Comparison of ENCODE assay signal across 25 cellular contexts in the genomic region with DNA sequence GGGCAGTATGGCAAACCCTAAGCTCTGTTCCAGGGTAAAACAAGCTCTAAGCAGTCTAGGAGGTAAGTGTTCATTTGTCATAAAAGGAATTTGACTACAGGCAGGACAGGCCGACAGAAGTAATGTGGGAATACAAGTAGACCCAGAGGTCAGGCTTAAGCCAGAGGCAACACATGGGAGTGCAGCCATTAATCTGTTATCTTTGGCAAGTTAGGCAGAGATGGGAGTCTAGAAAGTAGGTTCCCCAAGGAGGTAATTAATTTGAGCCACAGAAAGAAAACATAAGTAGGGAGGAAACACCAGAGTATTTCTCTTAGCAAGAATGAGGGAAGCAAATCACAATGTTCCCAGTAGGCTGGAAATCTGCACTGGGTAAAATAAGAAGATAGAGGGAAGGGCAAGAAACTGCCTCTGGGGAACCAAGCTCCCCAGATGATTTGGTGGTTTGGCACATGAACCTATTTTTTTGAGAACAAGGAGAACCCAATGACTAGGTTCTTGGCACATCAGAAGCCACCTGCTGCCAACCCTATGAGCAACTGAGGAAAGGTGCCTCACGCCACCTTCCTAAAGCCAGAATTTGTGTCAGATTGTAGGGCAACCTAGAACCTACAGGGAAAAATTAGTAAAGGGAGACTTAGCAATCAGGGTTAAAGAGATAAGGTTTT.
DNase-seq lines count a peak whose midpoint lies in the region; ATAC-seq and TF ChIP-seq lines count a peak whose summit lies in the region.
"Had no signal": no experiment of that assay in that cellular context is flagged by ENCODE, and none has a peak within 500 bp of the region (broad histone marks: within the 10 kb centered on the region; RNA-seq: fewer than 3 reads in every experiment).

No MANE protein-coding gene starts in this region.

- ATAC-seq in aorta (ENCODE audit: low FRiP score): peak; percentile 59
- ATAC-seq: activated T-cell treated with anti-CD3 and anti-CD28 coated beads, Interleukin-2, amount 50 U/mL, for 72 hours; body of pancreas; CD8-positive, alpha-beta T cell; foreskin keratinocyte; heart right ventricle; left colon had no signal

- DNase-seq in G401 (ENCODE audit: low spot score): peak; percentile 2
- DNase-seq in adipocyte (ENCODE audit: low read depth): peak; percentile 6
- peak; percentile 55 for DNase-seq in kidney glomerular epithelial cell (lab: John Stamatoyannopoulos, UW)
- no peak for DNase-seq in aorta
- no peak for DNase-seq in GM10266 (ENCODE audit: extremely low spot score)
- no peak for DNase-seq in activated effector memory CD4-positive, alpha-beta T cell treated with Interleukin-2 at 50 U/mL for 16 hours
- no peak for DNase-seq in amniotic stem cell (lab: John Stamatoyannopoulos, UW)
- DNase-seq: activated CD4-positive, alpha-beta T cell treated with anti-CD3 and anti-CD28 coated beads, Interleukin-2, amount 10 ng/mL, durations not matched to agents 7 days and 5 days; activated T-cell treated with anti-CD3 and anti-CD28 coated beads, Interleukin-2, amount 50 U/mL, for 72 hours; body of pancreas; CD8-positive, alpha-beta T cell; erythroblast; foreskin keratinocyte; heart right ventricle; KBM-7; left colon; mesenchymal stem cell; MV-4-11; NCI-H526; occipital lobe; retina; RPMI8226; SK-N-SH; stimulated activated naive CD4-positive, alpha-beta T cell treated with Interleukin-2 at 50 U/mL for 16 hours had no signal

- no peak for TF ChIP-seq CTCF in GM10266 (IDR thresholded peaks at IDR 0.05; ENCODE audit: control insufficient read depth, insufficient read depth, low read depth, missing control alignments)

- H3K36me3 ChIP-seq in adipocyte (ENCODE audit: control insufficient read depth, insufficient read depth, low read length, severe bottlenecking) (no peaks in the 10 kb centered on the region), aorta (ENCODE audit: control insufficient read depth in 1 of 2, insufficient read depth in 2 of 2, low read length in 1 of 2) (no peaks in the 10 kb centered on the region)
- H3K36me3 ChIP-seq: heart right ventricle, thoracic aorta had no signal

- in situ Hi-C loops in G401 (cut with HindIII; ENCODE audit: low sequenced_read_pairs): no loop called here

- H3K9ac ChIP-seq in adipocyte (ENCODE audit: low read length): no peak overlapping the region
- H3K9ac ChIP-seq: SK-N-SH had no signal

- no peaks in the 10 kb centered on the region for H3K27me3 ChIP-seq in adipocyte (replicated peaks; ENCODE audit: control insufficient read depth, insufficient read depth, low read length)
- no peaks in the 10 kb centered on the region for H3K27me3 ChIP-seq in aorta (ENCODE audit: control insufficient read depth in 1 of 2, insufficient read depth in 2 of 2, low read length in 1 of 2)
- H3K27me3 ChIP-seq: body of pancreas, foreskin keratinocyte, heart right ventricle had no signal

- 7 to 13% methylated on average over 2 of the region's 2 CpGs for WGBS in aorta, 2 donors

- intact Hi-C loops in aorta (cut with DNase I): no loop called here

- H3K4me1 ChIP-seq in adipocyte (ENCODE audit: control insufficient read depth, insufficient read depth, low read length) (no peaks in the 10 kb centered on the region), aorta (ENCODE audit: control insufficient read depth in 1 of 2, insufficient read depth in 2 of 2, low read length in 2 of 2) (peaks cover 4 to 11% of the 10 kb centered on the region in 2 donors)
- H3K4me1 ChIP-seq: body of pancreas, heart right ventricle had no signal

- H3K9me3 ChIP-seq in adipocyte (ENCODE audit: control insufficient read depth, low read length) (no peaks in the 10 kb centered on the region), aorta (ENCODE audit: control insufficient read depth, low read length) (no peaks in the 10 kb centered on the region)
- H3K9me3 ChIP-seq: body of pancreas, heart right ventricle, SK-N-SH, thoracic aorta had no signal

- H3K4me3 ChIP-seq in adipocyte (ENCODE audit: low read length) (no peak overlapping the region), aorta (ENCODE audit: low read length in 2 of 2) (no peak overlapping the region)
- H3K4me3 ChIP-seq: body of pancreas, heart right ventricle, thoracic aorta had no signal

- no peak overlapping the region for H3K27ac ChIP-seq in aorta (ENCODE audit: low read depth in 1 of 2, low read length in 2 of 2)
- H3K27ac ChIP-seq: body of pancreas, foreskin keratinocyte, heart right ventricle, thoracic aorta had no signal

Comparison
In these comparisons a context has a peak if more than half of its experiments do, and no peak if none do; other contexts are left out.
1. DNase-seq: peak in G401 (single experiment), adipocyte (single experiment) and kidney glomerular epithelial cell (single experiment); none in aorta (0 of 2), GM10266 (single experiment), activated effector memory CD4-positive, alpha-beta T cell treated with Interleukin-2 at 50 U/mL for 16 hours (single experiment) and amniotic stem cell (single experiment).